In genomic region chr1:219659005-219659632, GRCh38 we compare ENCODE assay signal across 11 cellular contexts. TPM values are rescaled to one million over a fixed set of nuclear protein-coding genes. Genes with fewer than 3 reads are reported as not detected.
A peak's percentile ranks its signal among the peaks of the same experiment; 100 is the strongest.
DNase-seq lines count a peak whose midpoint lies in the region; ATAC-seq and TF ChIP-seq lines count a peak whose summit lies in the region.
"Had no signal": no experiment of that assay in that cellular context is flagged by ENCODE, and none has a peak within 500 bp of the region (broad histone marks: within the 10 kb centered on the region; RNA-seq: fewer than 3 reads in every experiment).

No MANE protein-coding gene starts in this region.

- intact Hi-C loops in left ventricle myocardium inferior (cut with micrococcal nuclease) (no loop called here), sciatic nerve (cut with DNase I) (no loop called here)

- peaks cover 36% of the 10 kb centered on the region for H3K4me1 ChIP-seq in left ventricle myocardium inferior

- no peak overlapping the region for H3K4me3 ChIP-seq in left ventricle myocardium inferior
- H3K4me3 ChIP-seq: gastrocnemius medialis had no signal

- ATAC-seq in GM18858 (IDR thresholded peaks at IDR 0.05; ENCODE audit: unreplicated experiment) (peak; percentile 71), HG02571 (IDR thresholded peaks at IDR 0.05; ENCODE audit: unreplicated experiment) (peak; percentile 66), sciatic nerve (no peak)
- ATAC-seq: gastrocnemius medialis had no signal

- no peaks in the 10 kb centered on the region for H3K36me3 ChIP-seq in left ventricle myocardium inferior
- H3K36me3 ChIP-seq: gastrocnemius medialis had no signal

- H3K27me3 ChIP-seq in left ventricle myocardium inferior (ENCODE audit: low read depth): no peaks in the 10 kb centered on the region
- H3K27me3 ChIP-seq: gastrocnemius medialis had no signal

- peak overlapping the region; percentile 39 for H3K27ac ChIP-seq in left ventricle myocardium inferior (replicated peaks)
- H3K27ac ChIP-seq: gastrocnemius medialis had no signal

- H3K9me3 ChIP-seq in left ventricle myocardium inferior (replicated peaks): no peaks in the 10 kb centered on the region
- H3K9me3 ChIP-seq: gastrocnemius medialis had no signal

- TF ChIP-seq CTCF in left ventricle myocardium inferior (IDR thresholded peaks at IDR 0.05; ENCODE audit: borderline replicate concordance): no peak

- DNase-seq in MV-4-11 (lab: John Stamatoyannopoulos, UW): peak; percentile 41
- DNase-seq in left ventricle myocardium inferior: no peak
- no peak for DNase-seq in NCI-H526 treated with DMSO at 0.1 percent for 48 hours (lab: John Stamatoyannopoulos, UW)
- no peak for DNase-seq in SIG-M5 (lab: John Stamatoyannopoulos, UW)
- DNase-seq in NCI-H187 (lab: John Stamatoyannopoulos, UW): no peak
- no peak for DNase-seq in sciatic nerve (ENCODE audit: low spot score)
- DNase-seq: gastrocnemius medialis, SHP77 had no signal

RNA-seq across cellular contexts. Expression of gene ZC3H11B, which starts 46.2 kb away (rescaled TPM):
- total RNA-seq in left ventricle myocardium inferior: 0.49 TPM
- not detected for total RNA-seq in sciatic nerve
- total RNA-seq: bronchial epithelial cell, gastrocnemius medialis had no signal
